15 cellular contexts compared by ENCODE assay signal in genomic region chr5:113234546-113234945, GRCh38.
DNase-seq lines count a peak whose midpoint lies in the region; ATAC-seq and TF ChIP-seq lines count a peak whose summit lies in the region.
"Had no signal": no experiment of that assay in that cellular context is flagged by ENCODE, and none has a peak within 500 bp of the region (broad histone marks: within the 10 kb centered on the region; RNA-seq: fewer than 3 reads in every experiment).

No MANE protein-coding gene starts in this region.

- CTCF ChIA-PET in HCT116 (lab: Charles Lee) (no interaction called here), Caco-2 (lab: Charles Lee) (no interaction called here)

- no peaks in the 10 kb centered on the region for H3K79me2 ChIP-seq in HCT116 (ENCODE audit: insufficient read depth, low read length)

- no peak overlapping the region for H3K27ac Mint-ChIP-seq in Caco-2 (ENCODE audit: unreplicated experiment)
- H3K27ac Mint-ChIP-seq: GM23338 had no signal

- H3K9ac ChIP-seq in HCT116 (ENCODE audit: low read length) (no peak overlapping the region), subcutaneous abdominal adipose tissue (ENCODE audit: low read length in 5 of 5) (no peak overlapping the region)
- H3K9ac ChIP-seq: BLaER1 had no signal

- H3K4me2 ChIP-seq in HCT116 (ENCODE audit: low read length) = peak overlapping the region; percentile 63; the same call in 1 of the 2 replicates
- H3K4me2 ChIP-seq: BLaER1 had no signal

- H3K9me2 ChIP-seq in HCT116 (ENCODE audit: insufficient read depth) = no peaks in the 10 kb centered on the region

- no TSS peak for BruUV-seq in HCT116 (replicated peaks; lab: Mats Ljungman, UMichigan)
- no TSS peak for BruUV-seq in Caco-2 (replicated peaks; lab: Mats Ljungman, UMichigan)

- H2AFZ ChIP-seq in HCT116 (ENCODE audit: low read depth, low read length, poor library complexity, severe bottlenecking) = no peak overlapping the region
- H2AFZ ChIP-seq: GM23338 had no signal

- POLR2A ChIA-PET in HCT116 (lab: Charles Lee) = no interaction called here
- POLR2A ChIA-PET in Caco-2 (lab: Charles Lee) = no interaction called here

- intact Hi-C loops in HCT116 (cut with micrococcal nuclease) = no loop called here
- intact Hi-C loops in lower lobe of right lung (cut with DNase I) = no loop called here
- intact Hi-C loops in Caco-2 (cut with micrococcal nuclease; ENCODE audit: unreplicated experiment) = no loop called here

- no peak overlapping the region for H3K4me3 Mint-ChIP-seq in Caco-2 (ENCODE audit: unreplicated experiment)
- H3K4me3 Mint-ChIP-seq: GM23338 had no signal

- H3K9me3 ChIP-seq in HCT116 (ENCODE audit: control insufficient read depth in 1 of 2, insufficient read depth in 1 of 2, low read depth in 1 of 2, low read length in 2 of 2) = no peaks in the 10 kb centered on the region
- no peaks in the 10 kb centered on the region for H3K9me3 ChIP-seq in lower lobe of right lung
- no peaks in the 10 kb centered on the region for H3K9me3 ChIP-seq in subcutaneous abdominal adipose tissue (ENCODE audit: control insufficient read depth in 5 of 5, low read length in 5 of 5)
- no peaks in the 10 kb centered on the region for H3K9me3 ChIP-seq in Caco-2
- H3K9me3 ChIP-seq: BLaER1 had no signal

- RAD21 ChIA-PET in HCT116 (lab: Charles Lee; ENCODE audit: low non-redundant PET in 1 of 2, low total read pairs in 2 of 2, uncharacterized antibody in 2 of 2, unreplicated experiment in 2 of 2) = no interaction called here

- TF ChIP-seq POLR2A in HCT116 (IDR thresholded peaks at IDR 0.05; ENCODE audit: borderline replicate concordance, extremely low read depth, insufficient read depth, insufficient read length) = no peak

- DNase-seq in NCI-H524 treated with DMSO at 0.1 percent for 48 hours (lab: John Stamatoyannopoulos, UW) (peak; percentile 38), NCI-H524 (lab: John Stamatoyannopoulos, UW) (no peak), HCT116 (ENCODE audit: low read depth, low spot score) (no peak), lower lobe of right lung (no peak), Caco-2 (no peak)
- no peak for DNase-seq in stimulated activated CD4-positive, alpha-beta T cell treated with anti-CD3 and anti-CD28 coated beads, Interleukin-15, amount 100 ng/mL, for 24 hours
- DNase-seq: 8988T, AML-193, Calu3, DMS153, EL, H7 had no signal

- no peaks in the 10 kb centered on the region for H3K36me3 ChIP-seq in HCT116 (ENCODE audit: control insufficient read depth in 1 of 2, insufficient read depth in 2 of 2, low read length in 2 of 2)
- no peaks in the 10 kb centered on the region for H3K36me3 ChIP-seq in lower lobe of right lung
- H3K36me3 ChIP-seq in subcutaneous abdominal adipose tissue (ENCODE audit: control insufficient read depth in 5 of 5, insufficient read depth in 5 of 5, low read length in 5 of 5) = no peaks in the 10 kb centered on the region
- no peaks in the 10 kb centered on the region for H3K36me3 ChIP-seq in Caco-2 (ENCODE audit: control insufficient read depth, insufficient read depth, low read length)
- H3K36me3 ChIP-seq: BLaER1 had no signal

- ATAC-seq in HCT116 (no peak), lower lobe of right lung (no peak)
- ATAC-seq: GM23338 had no signal

- TF ChIP-seq RAD21 in HCT116 (IDR thresholded peaks at IDR 0.05; ENCODE audit: low read depth) = no peak

- no peak for TF ChIP-seq CTCF in HCT116 (IDR thresholded peaks at IDR 0.05 in 2 of 3, conservative IDR thresholded peaks at IDR 0.05 in 1 of 3; ENCODE audit: borderline replicate concordance in 1 of 3, insufficient read depth in 1 of 3, low read depth in 2 of 3, low read length in 2 of 3)
- no peak for TF ChIP-seq CTCF in lower lobe of right lung (IDR thresholded peaks at IDR 0.05)
- no peak for TF ChIP-seq CTCF in Caco-2 (IDR thresholded peaks at IDR 0.05; ENCODE audit: insufficient read depth in 1 of 2, low read depth in 1 of 2, low read length in 1 of 2, severe bottlenecking in 1 of 2, unreplicated experiment in 1 of 2)

- no peaks in the 10 kb centered on the region for H3K27me3 ChIP-seq in HCT116 (ENCODE audit: insufficient read depth, low read length)
- H3K27me3 ChIP-seq in lower lobe of right lung (ENCODE audit: low read depth) = no peaks in the 10 kb centered on the region
- H3K27me3 ChIP-seq in subcutaneous abdominal adipose tissue (ENCODE audit: control insufficient read depth in 5 of 5, insufficient read depth in 4 of 5, low read length in 5 of 5) = no peaks in the 10 kb centered on the region
- H3K27me3 ChIP-seq in Caco-2 (replicated peaks; ENCODE audit: control insufficient read depth, insufficient read depth, low read length) = no peaks in the 10 kb centered on the region
- H3K27me3 ChIP-seq: BLaER1 had no signal

- H3K27me3 Mint-ChIP-seq in Caco-2 (ENCODE audit: insufficient read depth, unreplicated experiment) = peaks cover 28% of the 10 kb centered on the region

- H3K9me3 Mint-ChIP-seq in Caco-2 (ENCODE audit: unreplicated experiment) = no peaks in the 10 kb centered on the region
- H3K9me3 Mint-ChIP-seq: GM23338 had no signal

- no peaks in the 10 kb centered on the region for H3K4me1 Mint-ChIP-seq in Caco-2 (ENCODE audit: low read depth, unreplicated experiment)

- H3K27ac ChIP-seq in HCT116 (ENCODE audit: low read depth, low read length) (no peak overlapping the region), lower lobe of right lung (peak overlapping the region; percentile 6), subcutaneous abdominal adipose tissue (ENCODE audit: low read depth, low read length) (peak overlapping the region; percentile 32)
- H3K27ac ChIP-seq: BLaER1 had no signal

- H3K4me1 ChIP-seq in HCT116 (ENCODE audit: control insufficient read depth in 1 of 2, insufficient read depth in 2 of 2, low read length in 2 of 2) = peaks cover 35 to 63% of the 10 kb centered on the region in 2 experiments
- peaks cover 23% of the 10 kb centered on the region for H3K4me1 ChIP-seq in lower lobe of right lung
- peaks cover 2 to 53% (median 46%) of the 10 kb centered on the region in 5 donors for H3K4me1 ChIP-seq in subcutaneous abdominal adipose tissue (ENCODE audit: control insufficient read depth in 5 of 5, insufficient read depth in 5 of 5, low read length in 5 of 5)
- no peaks in the 10 kb centered on the region for H3K4me1 ChIP-seq in Caco-2
- H3K4me1 ChIP-seq: BLaER1 had no signal

- no peaks in the 10 kb centered on the region for H4K20me1 ChIP-seq in HCT116 (ENCODE audit: insufficient read depth)
- H4K20me1 ChIP-seq: BLaER1 had no signal

- H3K4me3 ChIP-seq in HCT116 (replicated peaks in 1 of 2; ENCODE audit: low read depth in 1 of 2, low read length in 2 of 2) (no peak overlapping the region), lower lobe of right lung (no peak overlapping the region), subcutaneous abdominal adipose tissue (ENCODE audit: low read depth in 1 of 5, low read length in 5 of 5) (no peak overlapping the region), Caco-2 (ENCODE audit: low read depth, low read length) (no peak overlapping the region)
- H3K4me3 ChIP-seq: BLaER1, GM23338 had no signal

- no peaks in the 10 kb centered on the region for H3K36me3 Mint-ChIP-seq in Caco-2 (ENCODE audit: insufficient read depth, unreplicated experiment)

TF ChIP-seq in HCT116, 20 proteins besides CTCF, POLR2A, EP300 and RAD21:
- TF ChIP-seq EGR1 (IDR thresholded peaks at IDR 0.05; ENCODE audit: low read depth) (no peak), EZH2phosphoT487 (IDR thresholded peaks at IDR 0.05; ENCODE audit: borderline replicate concordance) (no peak), TCF7L2 (IDR thresholded peaks at IDR 0.05; ENCODE audit: borderline replicate concordance, extremely low read depth, insufficient read depth, insufficient read length) (no peak), ZNF274 (IDR thresholded peaks at IDR 0.05; ENCODE audit: low read depth, low read length) (no peak), JUND (IDR thresholded peaks at IDR 0.05) (no peak), FOSL1 (IDR thresholded peaks at IDR 0.05; ENCODE audit: low read depth) (no peak), ELF1 (IDR thresholded peaks at IDR 0.05; ENCODE audit: borderline replicate concordance, low read depth) (no peak), EZH2 (IDR thresholded peaks at IDR 0.05) (no peak), MAX (IDR thresholded peaks at IDR 0.05) (no peak), ATF3 (IDR thresholded peaks at IDR 0.05) (no peak)
